ENCODE assay signal across 23 cellular contexts in the genomic region with DNA sequence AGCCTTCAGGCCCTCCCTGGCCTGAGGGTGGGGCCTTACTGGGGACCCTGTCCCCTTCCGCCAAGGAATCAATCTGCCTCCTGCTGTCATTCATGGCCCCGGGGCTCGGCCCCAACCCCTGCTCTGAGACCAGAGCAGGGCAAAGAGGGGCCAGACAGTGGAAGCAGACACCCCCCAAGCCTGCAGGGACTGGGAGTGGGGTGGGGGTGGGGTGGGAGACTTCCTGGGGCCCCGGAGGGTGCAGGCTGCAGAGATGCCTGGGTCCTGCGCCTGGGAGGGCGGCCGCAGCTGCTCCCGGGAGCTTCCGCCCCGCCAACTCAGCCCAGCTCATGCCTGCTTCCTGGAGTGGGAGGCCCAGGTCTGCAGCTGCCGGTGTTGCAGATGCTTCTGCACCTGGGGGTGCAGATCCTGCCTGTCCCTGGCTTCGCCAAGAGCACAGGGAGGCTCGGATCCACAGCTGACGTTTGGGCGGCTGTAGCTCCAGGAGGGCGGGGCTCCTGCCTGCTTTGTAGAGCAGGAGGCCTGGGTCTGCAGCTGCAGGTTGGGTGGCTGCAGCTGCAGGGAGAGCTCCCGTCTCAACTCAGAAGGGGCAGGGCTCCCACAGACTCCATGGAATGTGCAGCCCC. TPM values are rescaled to one million over a fixed set of nuclear protein-coding genes. Genes with fewer than 3 reads are reported as not detected.
"Had no signal": no experiment of that assay in that cellular context is flagged by ENCODE, and none has a peak within 500 bp of the region (broad histone marks: within the 10 kb centered on the region; RNA-seq: fewer than 3 reads in every experiment).

No MANE protein-coding gene starts in this region.

- H3K4me1 Mint-ChIP-seq: activated naive CD8-positive, alpha-beta T cell treated with anti-CD3 and anti-CD28 coated beads for 36 hours; central memory CD8-positive, alpha-beta T cell; mesothelial cell of epicardium; naive thymus-derived CD8-positive, alpha-beta T cell; neural progenitor cell; stimulated activated naive B cell treated with anti-CD40 and anti-IgM and Interleukin-4, amounts not matched to agents 10 μg/mL and 1 μg/mL and 100 μg/mL, for 72 hours had no signal

- H3K4me3 ChIP-seq: breast epithelium, hepatocyte, left ventricle myocardium inferior, neural progenitor cell, upper lobe of left lung had no signal

- H3K27ac Mint-ChIP-seq: activated CD4-positive, alpha-beta T cell treated with anti-CD3 and anti-CD28 coated beads for 36 hours; activated naive CD8-positive, alpha-beta T cell treated with anti-CD3 and anti-CD28 coated beads for 36 hours; activated T-helper 2 cell treated with anti-CD3 and anti-CD28 coated beads, Interferon-gamma antibody, Interleukin-2, Interleukin-4, amounts not matched to agents 10 μg/mL and 5 μg/mL and 100 μg/mL, durations not matched to agents 14 hours and 24 hours and 36 hours; mesothelial cell of epicardium; neural progenitor cell; stimulated activated naive B cell treated with anti-CD40 and anti-IgM and Interleukin-4, amounts not matched to agents 10 μg/mL and 1 μg/mL and 100 μg/mL, for 72 hours had no signal

- H3K27me3 ChIP-seq: breast epithelium, hepatocyte, neural progenitor cell, upper lobe of left lung had no signal

- ATAC-seq: activated CD4-positive, alpha-beta T cell treated with anti-CD3 and anti-CD28 coated beads for 36 hours; activated T-cell treated with anti-CD3 and anti-CD28 coated beads, Interleukin-2, amount 50 U/mL, for 4 hours; esophagus mucosa; naive thymus-derived CD8-positive, alpha-beta T cell; stimulated activated naive B cell treated with anti-CD40 and anti-IgM and Interleukin-4, amounts not matched to agents 10 μg/mL and 1 μg/mL and 100 μg/mL, for 72 hours had no signal

- H3K4me3 Mint-ChIP-seq: activated CD4-positive, alpha-beta T cell treated with anti-CD3 and anti-CD28 coated beads for 36 hours; activated naive CD8-positive, alpha-beta T cell treated with anti-CD3 and anti-CD28 coated beads for 36 hours; activated T-cell treated with anti-CD3 and anti-CD28 coated beads, Interleukin-2, amount 50 U/mL, for 4 hours; central memory CD8-positive, alpha-beta T cell; mesothelial cell of epicardium; naive thymus-derived CD8-positive, alpha-beta T cell; neural progenitor cell; stimulated activated naive B cell treated with anti-CD40 and anti-IgM and Interleukin-4, amounts not matched to agents 10 μg/mL and 1 μg/mL and 100 μg/mL, for 72 hours had no signal

- H3K9me3 ChIP-seq: left ventricle myocardium inferior, upper lobe of left lung had no signal

- DNase-seq: activated CD4-positive, alpha-beta T cell treated with anti-CD3 and anti-CD28 coated beads for 36 hours; activated CD4-positive, alpha-beta T cell treated with anti-CD3 and anti-CD28 coated beads, Interleukin-2, amount 50 U/mL, for 48 hours; activated CD8-positive, alpha-beta memory T cell treated with anti-CD3 and anti-CD28 coated beads, Interleukin-2, amount 50 U/mL, for 48 hours; activated naive CD4-positive, alpha-beta T cell; activated naive CD8-positive, alpha-beta T cell treated with anti-CD3 and anti-CD28 coated beads for 36 hours; activated T-cell treated with anti-CD3 and anti-CD28 coated beads, Interleukin-2, amount 50 U/mL, for 4 hours; effector memory CD4-positive, alpha-beta T cell; foreskin melanocyte; left ventricle myocardium inferior; mammary epithelial cell; naive thymus-derived CD8-positive, alpha-beta T cell; stimulated activated CD4-positive, alpha-beta T cell treated with anti-CD3 and anti-CD28 coated beads, Interleukin-2, amount 100 ng/mL, for 48 hours; stimulated activated CD8-positive, alpha-beta memory T cell treated with anti-CD3 and anti-CD28 coated beads, Interleukin-4, amount 100 ng/mL, for 48 hours; stimulated activated naive B cell treated with anti-CD40 and anti-IgM and Interleukin-4, amounts not matched to agents 10 μg/mL and 1 μg/mL and 100 μg/mL, for 72 hours had no signal

- H3K36me3 ChIP-seq: breast epithelium, left ventricle myocardium inferior, neural progenitor cell, upper lobe of left lung had no signal

- H3K27ac ChIP-seq: breast epithelium, hepatocyte, left ventricle myocardium inferior, neural progenitor cell, upper lobe of left lung had no signal

- H3K9me3 Mint-ChIP-seq: activated naive CD8-positive, alpha-beta T cell treated with anti-CD3 and anti-CD28 coated beads for 36 hours; activated T-cell treated with anti-CD3 and anti-CD28 coated beads, Interleukin-2, amount 50 U/mL, for 4 hours; activated T-helper 2 cell treated with anti-CD3 and anti-CD28 coated beads, Interferon-gamma antibody, Interleukin-2, Interleukin-4, amounts not matched to agents 10 μg/mL and 5 μg/mL and 100 μg/mL, durations not matched to agents 14 hours and 24 hours and 36 hours; central memory CD8-positive, alpha-beta T cell had no signal

- H3K36me3 Mint-ChIP-seq: activated naive CD8-positive, alpha-beta T cell treated with anti-CD3 and anti-CD28 coated beads for 36 hours; mesothelial cell of epicardium; naive thymus-derived CD8-positive, alpha-beta T cell; neural progenitor cell; stimulated activated naive B cell treated with anti-CD40 and anti-IgM and Interleukin-4, amounts not matched to agents 10 μg/mL and 1 μg/mL and 100 μg/mL, for 72 hours had no signal

- H3K4me1 ChIP-seq: breast epithelium, left ventricle myocardium inferior, neural progenitor cell, upper lobe of left lung had no signal

RNA-seq across cellular contexts. Expression of gene KIF4B, which starts 6.2 kb away (rescaled TPM):
- total RNA-seq: activated naive CD8-positive, alpha-beta T cell treated with anti-CD3 and anti-CD28 coated beads for 36 hours; activated T-cell treated with anti-CD3 and anti-CD28 coated beads, Interleukin-2, amount 50 U/mL, for 4 hours; breast epithelium; esophagus mucosa; left ventricle myocardium inferior; mammary epithelial cell; mesothelial cell of epicardium; naive thymus-derived CD8-positive, alpha-beta T cell; osteoblast had no signal
